Comparison of ENCODE assay signal across 21 cellular contexts in the genomic region with DNA sequence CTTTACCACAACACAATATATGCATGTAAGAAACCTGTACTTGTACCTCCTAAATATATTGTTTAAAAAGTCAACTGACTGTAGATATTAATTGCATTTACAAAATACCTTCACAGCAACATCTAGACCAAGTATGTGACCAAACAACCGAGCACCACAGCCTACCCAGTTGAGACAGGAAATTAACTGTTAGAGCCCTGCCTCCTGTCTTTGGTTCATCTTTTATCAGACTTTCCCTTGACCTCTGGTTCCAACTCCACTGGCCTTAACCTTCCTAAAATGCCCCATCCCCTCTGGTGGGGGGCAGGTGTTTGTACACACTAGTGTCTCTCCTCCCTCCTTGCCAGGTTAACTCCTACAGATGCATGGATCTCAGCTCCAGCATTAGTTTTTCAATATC.
DNase-seq lines count a peak whose midpoint lies in the region; ATAC-seq and TF ChIP-seq lines count a peak whose summit lies in the region.
"Had no signal": no experiment of that assay in that cellular context is flagged by ENCODE, and none has a peak within 500 bp of the region (broad histone marks: within the 10 kb centered on the region; RNA-seq: fewer than 3 reads in every experiment).

No MANE protein-coding gene starts in this region.

- peaks cover 8% of the 10 kb centered on the region for H3K9me3 Mint-ChIP-seq in osteocyte (ENCODE audit: unreplicated experiment)
- H3K9me3 Mint-ChIP-seq: H9, HFFc6 had no signal

- peaks cover 5% of the 10 kb centered on the region for H3K36me3 Mint-ChIP-seq in osteocyte (ENCODE audit: unreplicated experiment)

- no peak overlapping the region for H3K4me3 Mint-ChIP-seq in osteocyte (ENCODE audit: unreplicated experiment)
- H3K4me3 Mint-ChIP-seq: H9, HFFc6 had no signal

- no peak for TF ChIP-seq CTCF in left ventricle myocardium inferior (IDR thresholded peaks at IDR 0.05; ENCODE audit: borderline replicate concordance)
- no peak for TF ChIP-seq CTCF in ascending aorta (IDR thresholded peaks at IDR 0.05)
- TF ChIP-seq CTCF in osteocyte (IDR thresholded peaks at IDR 0.05) = no peak

- H3K27ac ChIP-seq in right cardiac atrium (ENCODE audit: low read length) (peak overlapping the region; percentile 80), left ventricle myocardium inferior (replicated peaks) (no peak overlapping the region), ascending aorta (peak overlapping the region; percentile 69 to 82)

- H3K4me1 Mint-ChIP-seq in osteocyte (ENCODE audit: unreplicated experiment) = no peaks in the 10 kb centered on the region
- H3K4me1 Mint-ChIP-seq: H9 had no signal

- intact Hi-C loops in right cardiac atrium (cut with DNase I) = no loop called here
- intact Hi-C loops in left ventricle myocardium inferior (cut with micrococcal nuclease) = no loop called here
- intact Hi-C loops in ascending aorta (cut with DNase I) = loop anchor here (2.0 kb wide), 1 partner anchor 21 kb away; no protein-coding TSS in a partner anchor
- intact Hi-C loops in posterior vena cava (cut with DNase I) = no loop called here

- H3K27me3 Mint-ChIP-seq in osteocyte (ENCODE audit: unreplicated experiment) = peaks cover 10% of the 10 kb centered on the region

- no peak overlapping the region for H3K4me3 ChIP-seq in right cardiac atrium (ENCODE audit: low read length)
- no peak overlapping the region for H3K4me3 ChIP-seq in left ventricle myocardium inferior
- H3K4me3 ChIP-seq in ascending aorta = no peak overlapping the region
- no peak overlapping the region for H3K4me3 ChIP-seq in MG63

- H3K36me3 ChIP-seq in left ventricle myocardium inferior (no peaks in the 10 kb centered on the region), ascending aorta (no peaks in the 10 kb centered on the region), MG63 (no peaks in the 10 kb centered on the region)

- H3K9me3 ChIP-seq in right cardiac atrium (ENCODE audit: control insufficient read depth, low read length) (no peaks in the 10 kb centered on the region), left ventricle myocardium inferior (replicated peaks) (peaks cover 18% of the 10 kb centered on the region), ascending aorta (no peaks in the 10 kb centered on the region), MG63 (peaks cover 10% of the 10 kb centered on the region)

- H3K27me3 ChIP-seq in right cardiac atrium (ENCODE audit: control insufficient read depth, insufficient read depth) = no peaks in the 10 kb centered on the region
- no peaks in the 10 kb centered on the region for H3K27me3 ChIP-seq in left ventricle myocardium inferior (ENCODE audit: low read depth)
- H3K27me3 ChIP-seq in ascending aorta = no peaks in the 10 kb centered on the region
- peaks cover 3% of the 10 kb centered on the region; the same call in 1 of the 2 replicates for H3K27me3 ChIP-seq in MG63

- WGBS in right cardiac atrium = 63% methylated on average over 1 of the region's 1 CpG

- DNase-seq in right cardiac atrium (no peak), left ventricle myocardium inferior (no peak), ascending aorta (ENCODE audit: low spot score in 2 of 2) (no peak), osteocyte (ENCODE audit: extremely low spot score, unreplicated experiment) (peak; percentile 30), NCI-H1092 (lab: John Stamatoyannopoulos, UW) (no peak), MG63 (no peak), posterior vena cava (ENCODE audit: low spot score) (no peak), NCI-H526 (lab: John Stamatoyannopoulos, UW) (no peak)
- DNase-seq: DMS53; GDM1; H9; HFFc6; KG1; NCI-H1105; NCI-H146; NCI-H2029; NCI-H226; NCI-H510A treated with DMSO at 0.1 percent for 48 hours; NCI-H774; NK-92 treated with Interleukin-12 subunit alpha and Interleukin-12 subunit beta, amount 100 ng/mL, for 24 hours had no signal

- H3K27ac Mint-ChIP-seq in osteocyte (ENCODE audit: unreplicated experiment) = no peak overlapping the region
- H3K27ac Mint-ChIP-seq: HFFc6 had no signal

- peak in 1 of 2 donors; percentile 5 for ATAC-seq in right cardiac atrium
- ATAC-seq: Panc1 had no signal

- H3K4me1 ChIP-seq in right cardiac atrium (ENCODE audit: control insufficient read depth, insufficient read depth, low read length) (peaks cover 10% of the 10 kb centered on the region), left ventricle myocardium inferior (peaks cover 17% of the 10 kb centered on the region), ascending aorta (peaks cover 16 to 19% of the 10 kb centered on the region in 2 donors)
